8 cellular contexts compared by ENCODE assay signal in genomic region chr2:54634564-54635511, GRCh38.
A peak's percentile ranks its signal among the peaks of the same experiment; 100 is the strongest.
DNase-seq lines count a peak whose midpoint lies in the region; ATAC-seq and TF ChIP-seq lines count a peak whose summit lies in the region.

No MANE protein-coding gene starts in this region.

- H3K4me1 Mint-ChIP-seq in naive thymus-derived CD4-positive, alpha-beta T cell: peaks cover 25 to 76% (median 57%) of the 10 kb centered on the region in 7 donors

- intact Hi-C loops in naive thymus-derived CD4-positive, alpha-beta T cell (cut with micrococcal nuclease): loop anchor here (1.0 to 5.0 kb wide), 6 partner anchors 16 to 113 kb away; no protein-coding TSS in a partner anchor

- peak overlapping the region; percentile 62 for H3K4me3 ChIP-seq in OCI-LY3 (ENCODE audit: low read length)
- H3K4me3 ChIP-seq in naive thymus-derived CD4-positive, alpha-beta T cell (ENCODE audit: low read length): no peak overlapping the region

- CTCF ChIA-PET in naive thymus-derived CD4-positive, alpha-beta T cell (lab: Charles Lee): interaction anchor here (0.6 to 2.1 kb wide), 7 partner anchors 11 to 111 kb away, joined by 3 to 11 read pairs (median 4); no protein-coding TSS in a partner anchor
- CTCF ChIA-PET in HEK293T (lab: Yijun Ruan, JAX): no interaction called here

- peak overlapping the region; percentile 86 for H3K27ac ChIP-seq in OCI-LY3 (ENCODE audit: low read length)
- peak overlapping the region; percentile 45 for H3K27ac ChIP-seq in naive thymus-derived CD4-positive, alpha-beta T cell (ENCODE audit: low read depth, low read length)

- no peaks in the 10 kb centered on the region for H3K79me2 ChIP-seq in OCI-LY3 (ENCODE audit: low read length)

- peak overlapping the region; percentile 3 to 63 (median 48) for H3K4me3 Mint-ChIP-seq in naive thymus-derived CD4-positive, alpha-beta T cell

- POLR2A ChIA-PET in naive thymus-derived CD4-positive, alpha-beta T cell (lab: Charles Lee): interaction anchor here (0.8 to 1.3 kb wide), 3 partner anchors 10 to 77 kb away, joined by 3 to 8 read pairs (median 4); no protein-coding TSS in a partner anchor
- POLR2A ChIA-PET in HEK293T (lab: Yijun Ruan, JAX): no interaction called here

- peak overlapping the region; percentile 95 for H3K4me2 ChIP-seq in OCI-LY3 (ENCODE audit: low read length)

- no peaks in the 10 kb centered on the region for H3K27me3 Mint-ChIP-seq in naive thymus-derived CD4-positive, alpha-beta T cell

- ATAC-seq in GM18867 (IDR thresholded peaks at IDR 0.05; ENCODE audit: unreplicated experiment) (peak; percentile 77), HG02642 (IDR thresholded peaks at IDR 0.05; ENCODE audit: poor library complexity, unreplicated experiment) (peak; percentile 80)
- peak; percentile 84 for ATAC-seq in naive thymus-derived CD4-positive, alpha-beta T cell

- no peak for TF ChIP-seq CTCF in OCI-LY3 (IDR thresholded peaks at IDR 0.05; ENCODE audit: low read depth, low read length)

- peaks cover 24 to 62% (median 38%) of the 10 kb centered on the region in 5 donors for H3K36me3 Mint-ChIP-seq in naive thymus-derived CD4-positive, alpha-beta T cell

- no peaks in the 10 kb centered on the region for H3K9me3 Mint-ChIP-seq in naive thymus-derived CD4-positive, alpha-beta T cell

- H3K9me3 ChIP-seq in OCI-LY3 (ENCODE audit: insufficient read depth, low read length): no peaks in the 10 kb centered on the region
- H3K9me3 ChIP-seq in naive thymus-derived CD4-positive, alpha-beta T cell (ENCODE audit: control insufficient read depth in 2 of 3, low read length in 3 of 3): no peaks in the 10 kb centered on the region

- no peaks in the 10 kb centered on the region for H3K27me3 ChIP-seq in OCI-LY3 (ENCODE audit: low read depth, low read length)
- H3K27me3 ChIP-seq in naive thymus-derived CD4-positive, alpha-beta T cell (ENCODE audit: control insufficient read depth in 2 of 2, insufficient read depth in 2 of 2, low read length in 2 of 2): no peaks in the 10 kb centered on the region

- H4K20me1 ChIP-seq in OCI-LY3 (ENCODE audit: insufficient read depth, low read length): no peaks in the 10 kb centered on the region

- peak overlapping the region; percentile 53 for H3K9ac ChIP-seq in OCI-LY3 (ENCODE audit: low read length)

- no peak overlapping the region for H2AFZ ChIP-seq in OCI-LY3 (ENCODE audit: low read depth, low read length)

- peak overlapping the region; percentile 74 to 93 (median 88) for H3K27ac Mint-ChIP-seq in naive thymus-derived CD4-positive, alpha-beta T cell

- peaks cover 27% of the 10 kb centered on the region for H3K36me3 ChIP-seq in OCI-LY3 (replicated peaks; ENCODE audit: low read depth, low read length)
- peaks cover 37 to 88% (median 48%) of the 10 kb centered on the region in 3 experiments for H3K36me3 ChIP-seq in naive thymus-derived CD4-positive, alpha-beta T cell (ENCODE audit: control insufficient read depth in 2 of 3, insufficient read depth in 3 of 3, low read length in 3 of 3)

- peaks cover 78% of the 10 kb centered on the region for H3K4me1 ChIP-seq in OCI-LY3 (ENCODE audit: low read length)
- peaks cover 0 to 16% of the 10 kb centered on the region in 2 donors for H3K4me1 ChIP-seq in naive thymus-derived CD4-positive, alpha-beta T cell (ENCODE audit: control insufficient read depth in 2 of 2, insufficient read depth in 2 of 2, low read length in 2 of 2)

- peak; percentile 91 for DNase-seq in epidermal melanocyte (ENCODE audit: insufficient read length, low spot score)
- peak in 7 of 9 donors; percentile 20 to 55 (median 43) for DNase-seq in naive thymus-derived CD4-positive, alpha-beta T cell
- DNase-seq in Kasumi-1 (lab: John Stamatoyannopoulos, UW): no peak
- no peak for DNase-seq in activated effector memory CD4-positive, alpha-beta T cell treated with Interleukin-2 at 50 U/mL for 16 hours
- no peak for DNase-seq in HEK293T (ENCODE audit: extremely low spot score)

TF ChIP-seq in HEK293T, 16 proteins besides CTCF, POLR2A, EP300 and RAD21:
- no peak for TF ChIP-seq SUZ12 (IDR thresholded peaks at IDR 0.05)
- TF ChIP-seq ZNF384 (IDR thresholded peaks at IDR 0.05): no peak
- TF ChIP-seq CTBP1 (IDR thresholded peaks at IDR 0.05; ENCODE audit: borderline replicate concordance): no peak
- TF ChIP-seq NFRKB (IDR thresholded peaks at IDR 0.05): no peak
- no peak for TF ChIP-seq FOXK2 (IDR thresholded peaks at IDR 0.05)
- no peak for TF ChIP-seq SP1 (IDR thresholded peaks at IDR 0.05)
- no peak for TF ChIP-seq ARNT (IDR thresholded peaks at IDR 0.05)
- no peak for TF ChIP-seq FOXA1 (IDR thresholded peaks at IDR 0.05)
- no peak for TF ChIP-seq HDGF (IDR thresholded peaks at IDR 0.05; ENCODE audit: borderline replicate concordance)
- no peak for TF ChIP-seq TARDBP (IDR thresholded peaks at IDR 0.05)
- TF ChIP-seq L3MBTL2 (conservative IDR thresholded peaks at IDR 0.05): no peak
- no peak for TF ChIP-seq ELF4 (IDR thresholded peaks at IDR 0.05)
- TF ChIP-seq PKNOX1 (IDR thresholded peaks at IDR 0.05): no peak
- no peak for TF ChIP-seq BHLHE40 (IDR thresholded peaks at IDR 0.05; ENCODE audit: borderline replicate concordance)

Comparison
In these comparisons a context has a peak if more than half of its experiments do, and no peak if none do; other contexts are left out.
1. DNase-seq: peak in epidermal melanocyte (single experiment) and naive thymus-derived CD4-positive, alpha-beta T cell (7 of 9); none in Kasumi-1 (0 of 2), activated effector memory CD4-positive, alpha-beta T cell treated with Interleukin-2 at 50 U/mL for 16 hours (single experiment) and HEK293T (single experiment).
2. Peak in every context shown above with its lines, with median percentiles within 50 percentile points of each other: ATAC-seq.